26 cellular contexts compared by ENCODE assay signal in genomic region chr1:180952657-180953013, GRCh38. TPM values are rescaled to one million over a fixed set of nuclear protein-coding genes. Genes with fewer than 3 reads are reported as not detected.
A peak's percentile ranks its signal among the peaks of the same experiment; 100 is the strongest.
DNase-seq lines count a peak whose midpoint lies in the region; ATAC-seq and TF ChIP-seq lines count a peak whose summit lies in the region.
"Had no signal": no experiment of that assay in that cellular context is flagged by ENCODE, and none has a peak within 500 bp of the region (broad histone marks: within the 10 kb centered on the region; RNA-seq: fewer than 3 reads in every experiment).

No MANE protein-coding gene starts in this region.

- H3K36me3 ChIP-seq in KOPT-K1 (ENCODE audit: insufficient read depth, low read length) (peaks cover 46% of the 10 kb centered on the region), mesendoderm (ENCODE audit: control insufficient read depth, insufficient read depth, low read length) (no peaks in the 10 kb centered on the region), suprapubic skin (peaks cover 11% of the 10 kb centered on the region), transverse colon (no peaks in the 10 kb centered on the region)
- H3K36me3 ChIP-seq: colonic mucosa had no signal

- H4K5ac ChIP-seq in mesendoderm (ENCODE audit: low read length) = no peak overlapping the region

- no peak overlapping the region for H3K23ac ChIP-seq in mesendoderm (ENCODE audit: low read length)

- H2BK15ac ChIP-seq in mesendoderm (replicated peaks; ENCODE audit: low read depth) = no peak overlapping the region

- peak overlapping the region; percentile 99 for H3K27ac ChIP-seq in KOPT-K1 (ENCODE audit: low read depth, low read length, poor library complexity, severe bottlenecking)
- no peak overlapping the region for H3K27ac ChIP-seq in mesendoderm (ENCODE audit: low read depth, low read length)
- H3K27ac ChIP-seq in suprapubic skin = peak overlapping the region; percentile 41
- H3K27ac ChIP-seq in transverse colon = no peak overlapping the region
- H3K27ac ChIP-seq: colonic mucosa, esophagus muscularis mucosa, foreskin keratinocyte, heart left ventricle, left lung, neutrophil, testis had no signal

- no peak overlapping the region for H3K4ac ChIP-seq in mesendoderm (ENCODE audit: low read depth, low read length)

- TF ChIP-seq EP300 in suprapubic skin (IDR thresholded peaks at IDR 0.05) = no peak
- no peak for TF ChIP-seq EP300 in transverse colon (IDR thresholded peaks at IDR 0.05; ENCODE audit: low read depth)

- H3K56ac ChIP-seq in mesendoderm (ENCODE audit: low read length) = peak overlapping the region; percentile 34

- H3K4me2 ChIP-seq in mesendoderm (ENCODE audit: low read length) = no peak overlapping the region

- no peaks in the 10 kb centered on the region for H3K79me2 ChIP-seq in mesendoderm (ENCODE audit: control insufficient read depth, insufficient read depth, low read length)

- no peaks in the 10 kb centered on the region for H3K79me1 ChIP-seq in mesendoderm (ENCODE audit: low read length)

- DNase-seq in ELF-1 (ENCODE audit: low read depth, low spot score) = peak; percentile 77
- no peak for DNase-seq in mesendoderm
- DNase-seq in suprapubic skin (ENCODE audit: low spot score in 2 of 2) = no peak
- DNase-seq in transverse colon = no peak
- DNase-seq in ecto neural progenitor cell (ENCODE audit: low spot score) = no peak
- DNase-seq: activated CD4-positive, alpha-beta T cell treated with anti-CD3 and anti-CD28 coated beads, Interleukin-2, amount 50 U/mL, for 4 hours; activated CD8-positive, alpha-beta memory T cell treated with anti-CD3 and anti-CD28 coated beads, Interleukin-2, amount 10 ng/mL, durations not matched to agents 7 days and 5 days; activated gamma-delta T cell; activated naive CD8-positive, alpha-beta T cell treated with anti-CD3 and anti-CD28 coated beads for 36 hours; activated T-cell treated with anti-CD3 and anti-CD28 coated beads, Interleukin-2, amount 50 U/mL, for 4 hours; GOT3; heart left ventricle; left lung; MG63; NCI-H1930; NCI-H510A treated with DMSO at 0.1 percent for 48 hours; testis had no signal

- no peak overlapping the region for H2BK5ac ChIP-seq in mesendoderm (ENCODE audit: low read length)

- H3K4me1 ChIP-seq in mesendoderm (ENCODE audit: control insufficient read depth, low read depth, low read length) (no peaks in the 10 kb centered on the region), suprapubic skin (peaks cover 54% of the 10 kb centered on the region), transverse colon (peaks cover 0 to 15% (median 8%) of the 10 kb centered on the region in 4 donors)
- H3K4me1 ChIP-seq: colonic mucosa had no signal

- H3K9ac ChIP-seq in mesendoderm (ENCODE audit: low read length) = no peak overlapping the region

- no CpG with 5 or more reads among the region's 6 CpGs for WGBS in mesendoderm (ENCODE audit: extremely low coverage, insufficient coverage, low lambda C conversion rate)
- WGBS in suprapubic skin = 89% methylated on average over 5 of the region's 6 CpGs
- 93% methylated on average over 2 to 6 of the region's 6 CpGs for WGBS in transverse colon (ENCODE audit: low coverage in 1 of 2), 2 donors

- TF ChIP-seq POLR2A in suprapubic skin (IDR thresholded peaks at IDR 0.05) (no peak), transverse colon (IDR thresholded peaks at IDR 0.05) (no peak)

- no peaks in the 10 kb centered on the region for H3K9me3 ChIP-seq in KOPT-K1 (ENCODE audit: insufficient read depth, low read length, poor library complexity, severe bottlenecking)
- no peaks in the 10 kb centered on the region for H3K9me3 ChIP-seq in suprapubic skin
- no peaks in the 10 kb centered on the region for H3K9me3 ChIP-seq in transverse colon
- H3K9me3 ChIP-seq: colonic mucosa, esophagus muscularis mucosa, heart left ventricle, left lung, MG63, neutrophil, psoas muscle, testis, vagina had no signal

- H3K4me3 ChIP-seq in mesendoderm (ENCODE audit: low read length) (no peak overlapping the region), suprapubic skin (no peak overlapping the region), transverse colon (no peak overlapping the region)
- H3K4me3 ChIP-seq: colonic mucosa, K562, left lung, MG63 had no signal

- H3K18ac ChIP-seq in mesendoderm (ENCODE audit: low read length) = no peak overlapping the region

- TF ChIP-seq CTCF in suprapubic skin (IDR thresholded peaks at IDR 0.05) (no peak), transverse colon (IDR thresholded peaks at IDR 0.05) (no peak)

- in situ Hi-C loops in transverse colon (cut with MboI; ENCODE audit: low pct_ligation_motif_present in 1 of 4, low pct_unique_long_range_greater_than_20kb in 1 of 4, low sequenced_read_pairs in 3 of 4) = no loop called here

- no peak overlapping the region for H2BK120ac ChIP-seq in mesendoderm (ENCODE audit: low read depth, low read length)

- intact Hi-C loops in transverse colon (cut with DNase I; ENCODE audit: low total_unique reads) = no loop called here

- ATAC-seq in HG03378 (IDR thresholded peaks at IDR 0.05; ENCODE audit: unreplicated experiment) = no peak
- ATAC-seq: activated CD8-positive, alpha-beta memory T cell treated with anti-CD3 and anti-CD28 coated beads, Interleukin-2, amount 10 ng/mL, durations not matched to agents 7 days and 5 days; activated T-cell treated with anti-CD3 and anti-CD28 coated beads, Interleukin-2, amount 50 U/mL, for 4 hours; K562 had no signal

- no peak overlapping the region for H4K8ac ChIP-seq in mesendoderm (ENCODE audit: low read depth, low read length)

- no peaks in the 10 kb centered on the region for H3K27me3 ChIP-seq in mesendoderm (ENCODE audit: insufficient read depth, low read length, poor library complexity)
- H3K27me3 ChIP-seq in suprapubic skin = no peaks in the 10 kb centered on the region
- H3K27me3 ChIP-seq in transverse colon = no peaks in the 10 kb centered on the region
- H3K27me3 ChIP-seq: colonic mucosa, esophagus muscularis mucosa, foreskin keratinocyte, heart left ventricle, left lung, MG63, neutrophil, testis, vagina had no signal

- H2AK5ac ChIP-seq in mesendoderm (ENCODE audit: low read length) = no peak overlapping the region

RNA-seq across cellular contexts. Expression of gene KIAA1614, which starts 39.9 kb away (rescaled TPM):
- polyA plus RNA-seq in mesendoderm (2013, experiment 1 of 2) = 1.8 TPM
- polyA plus RNA-seq in mesendoderm (2013, experiment 2 of 2) = 2.1 TPM
- total RNA-seq in suprapubic skin (1 to 10 TPM; 1.8 to 7.9 (median 5.5) TPM), transverse colon (1 to 10 TPM; 2.3 to 9.4 (median 2.8) TPM)

Comparison
In these comparisons a context has a peak if more than half of its experiments do, and no peak if none do; other contexts are left out.
1. H3K27ac ChIP-seq: peak in KOPT-K1 (single experiment) and suprapubic skin (single experiment); none in mesendoderm (single experiment) and transverse colon (0 of 4).